ENCODE assay signal across 21 cellular contexts in genomic region chr12:57044856-57045255, GRCh38. TPM values are rescaled to one million over a fixed set of nuclear protein-coding genes. Genes with fewer than 3 reads are reported as not detected.
DNase-seq lines count a peak whose midpoint lies in the region; ATAC-seq and TF ChIP-seq lines count a peak whose summit lies in the region.
"Had no signal": no experiment of that assay in that cellular context is flagged by ENCODE, and none has a peak within 500 bp of the region (broad histone marks: within the 10 kb centered on the region; RNA-seq: fewer than 3 reads in every experiment).

No MANE protein-coding gene starts in this region.

- no TSS peak for BruUV-seq in Calu3 (replicated peaks; lab: Mats Ljungman, UMichigan)

- TF ChIP-seq CTCF in Calu3 (IDR thresholded peaks at IDR 0.05; ENCODE audit: unreplicated experiment) = no peak

- CTCF ChIA-PET in Calu3 (lab: Charles Lee) = no interaction called here

- H3K4me1 Mint-ChIP-seq in dendritic cell treated with granulocyte-macrophage colony-stimulating factor and Interleukin-4, amounts not matched to agents 40 ng/mL and 50 ng/mL, for 4 days (ENCODE audit: low read depth) = peaks cover 67% of the 10 kb centered on the region
- peaks cover 16% of the 10 kb centered on the region for H3K4me1 Mint-ChIP-seq in Calu3 (ENCODE audit: low read depth, unreplicated experiment)

- ATAC-seq in HG03196 (IDR thresholded peaks at IDR 0.05; ENCODE audit: unreplicated experiment) = no peak
- ATAC-seq: A549 had no signal

- H3K4me3 Mint-ChIP-seq in dendritic cell treated with granulocyte-macrophage colony-stimulating factor and Interleukin-4, amounts not matched to agents 40 ng/mL and 50 ng/mL, for 4 days = no peak overlapping the region
- no peak overlapping the region for H3K4me3 Mint-ChIP-seq in Calu3 (ENCODE audit: low read depth, unreplicated experiment)
- H3K4me3 Mint-ChIP-seq: CD14-positive monocyte; CD4-positive, alpha-beta T cell; CD8-positive, alpha-beta memory T cell had no signal

- intact Hi-C loops in dendritic cell treated with granulocyte-macrophage colony-stimulating factor and Interleukin-4, amounts not matched to agents 40 ng/mL and 50 ng/mL, for 4 days (cut with micrococcal nuclease) = loop anchor here (5.0 kb wide), 1 partner anchor 38 kb away; the partner anchor contains the start of gene ZBTB39
- intact Hi-C loops in Calu3 (cut with micrococcal nuclease; ENCODE audit: unreplicated experiment) = no loop called here

- no peaks in the 10 kb centered on the region for H3K36me3 Mint-ChIP-seq in dendritic cell treated with granulocyte-macrophage colony-stimulating factor and Interleukin-4, amounts not matched to agents 40 ng/mL and 50 ng/mL, for 4 days (ENCODE audit: low read depth)
- H3K36me3 Mint-ChIP-seq in Calu3 (ENCODE audit: insufficient read depth, unreplicated experiment) = no peaks in the 10 kb centered on the region
- H3K36me3 Mint-ChIP-seq: CD8-positive, alpha-beta memory T cell had no signal

- H3K9me3 Mint-ChIP-seq in dendritic cell treated with granulocyte-macrophage colony-stimulating factor and Interleukin-4, amounts not matched to agents 40 ng/mL and 50 ng/mL, for 4 days = no peaks in the 10 kb centered on the region
- no peaks in the 10 kb centered on the region for H3K9me3 Mint-ChIP-seq in Calu3 (ENCODE audit: low read depth, unreplicated experiment)
- H3K9me3 Mint-ChIP-seq: CD14-positive monocyte; CD4-positive, alpha-beta T cell; CD8-positive, alpha-beta memory T cell had no signal

- H3K27me3 Mint-ChIP-seq in dendritic cell treated with granulocyte-macrophage colony-stimulating factor and Interleukin-4, amounts not matched to agents 40 ng/mL and 50 ng/mL, for 4 days = peaks cover 7% of the 10 kb centered on the region
- peaks cover 79% of the 10 kb centered on the region for H3K27me3 Mint-ChIP-seq in Calu3 (ENCODE audit: unreplicated experiment)
- H3K27me3 Mint-ChIP-seq: CD4-positive, alpha-beta T cell had no signal

- peak; percentile 27 for DNase-seq in EL
- peak; percentile 14 for DNase-seq in HCEC 1CT
- no peak for DNase-seq in activated CD4-positive, CD25-positive, alpha-beta regulatory T cell (lab: John Stamatoyannopoulos, UW)
- no peak for DNase-seq in Calu3
- DNase-seq in NCI-H2171 treated with DMSO at 0.1 percent for 48 hours (lab: John Stamatoyannopoulos, UW) = no peak
- DNase-seq: 8988T; ACHN; AML-193; BE2C; CD4-positive, alpha-beta T cell; CD8-positive, alpha-beta memory T cell; DMS53; DMS79 treated with DMSO at 0.1 percent for 48 hours; GF-D8; GOT3 had no signal

- peak overlapping the region; percentile 84 for H3K27ac Mint-ChIP-seq in dendritic cell treated with granulocyte-macrophage colony-stimulating factor and Interleukin-4, amounts not matched to agents 40 ng/mL and 50 ng/mL, for 4 days
- no peak overlapping the region for H3K27ac Mint-ChIP-seq in Calu3 (ENCODE audit: unreplicated experiment)
- H3K27ac Mint-ChIP-seq: CD4-positive, alpha-beta T cell had no signal

RNA-seq across cellular contexts. Expression of gene MYO1A, which starts 5.1 kb away (rescaled TPM):
- 0.31 and 1.5 TPM in 2 replicates for total RNA-seq in Calu3 (2022)
- total RNA-seq: Daoy, G401 had no signal

RNA-seq across cellular contexts. Expression of gene TAC3, which starts 28.5 kb away (rescaled TPM):
- not detected in 2 replicates for total RNA-seq in Calu3 (2022)
- total RNA-seq: CD4-positive, alpha-beta T cell; CD8-positive, alpha-beta memory T cell had no signal

RNA-seq across cellular contexts. Expression of gene NEMP1, which starts 33.7 kb away (rescaled TPM):
- total RNA-seq in Calu3 (2022) = 60.4 and 63.2 TPM in 2 replicates

RNA-seq across cellular contexts. Expression of gene ZBTB39, which starts 38.5 kb away (rescaled TPM):
- 10.8 and 11.0 TPM in 2 replicates for total RNA-seq in Calu3 (2022)

RNA-seq across cellular contexts. Expression of gene NAB2, which starts 44.1 kb away (rescaled TPM):
- total RNA-seq in Calu3 (2022) = 21.3 and 25.6 TPM in 2 replicates

Comparison
In these comparisons a context has a peak if more than half of its experiments do, and no peak if none do; other contexts are left out.
1. DNase-seq: peak in EL (single experiment) and HCEC 1CT (single experiment); none in activated CD4-positive, CD25-positive, alpha-beta regulatory T cell (0 of 4), Calu3 (single experiment) and NCI-H2171 treated with DMSO at 0.1 percent for 48 hours (single experiment).